Comparison of ENCODE assay signal across 24 cellular contexts in genomic region chr19:28582807-28583206, GRCh38.
"Had no signal": no experiment of that assay in that cellular context is flagged by ENCODE, and none has a peak within 500 bp of the region (broad histone marks: within the 10 kb centered on the region; RNA-seq: fewer than 3 reads in every experiment).

No MANE protein-coding gene starts in this region.

- H3K4me3 Mint-ChIP-seq: naive thymus-derived CD8-positive, alpha-beta T cell; nephron progenitor cell; stimulated activated naive B cell treated with anti-CD40 and anti-IgM and Interleukin-4, amounts not matched to agents 10 μg/mL and 1 μg/mL and 100 μg/mL, for 72 hours had no signal

- H3K36me3 ChIP-seq: gastroesophageal sphincter, heart right ventricle, lower lobe of right lung, prostate gland, right atrium auricular region, sigmoid colon, stomach, thyroid gland had no signal

- DNase-seq: dermis blood vessel endothelial cell; effector memory CD4-positive, alpha-beta T cell; foreskin fibroblast; heart right ventricle; hippocampal formation; left ventricle myocardium superior; lower lobe of right lung; naive thymus-derived CD8-positive, alpha-beta T cell; nephron progenitor cell; nucleus accumbens; sigmoid colon; stimulated activated CD4-positive, alpha-beta T cell treated with anti-CD3 and anti-CD28 coated beads, Interleukin-4, amount 100 ng/mL, for 4 hours; stimulated activated naive B cell treated with anti-CD40 and anti-IgM and Interleukin-4, amounts not matched to agents 10 μg/mL and 1 μg/mL and 100 μg/mL, for 72 hours; stomach; thyroid gland; trophoblast cell had no signal

- H3K4me1 ChIP-seq: gastroesophageal sphincter, heart right ventricle, lower lobe of right lung, prostate gland, right atrium auricular region, stomach, thyroid gland had no signal

- FAIRE-seq: endometrium, keratinocyte had no signal

- H3K4me3 ChIP-seq: coronary artery, gastroesophageal sphincter, heart right ventricle, lower lobe of right lung, prostate gland, right atrium auricular region, sigmoid colon, stomach, thyroid gland had no signal

- H3K27ac ChIP-seq: coronary artery, epithelial cell of prostate, gastroesophageal sphincter, heart right ventricle, lower lobe of right lung, prostate gland, right atrium auricular region, sigmoid colon, stomach, thyroid gland had no signal

- H3K27me3 ChIP-seq: gastroesophageal sphincter, right atrium auricular region, sigmoid colon, stomach, thyroid gland had no signal

- ATAC-seq: esophagus mucosa; gastroesophageal sphincter; heart right ventricle; left ventricle myocardium superior; lower lobe of right lung; naive thymus-derived CD8-positive, alpha-beta T cell; stimulated activated naive B cell treated with anti-CD40 and anti-IgM and Interleukin-4, amounts not matched to agents 10 μg/mL and 1 μg/mL and 100 μg/mL, for 72 hours had no signal

- H3K36me3 Mint-ChIP-seq: naive thymus-derived CD8-positive, alpha-beta T cell; stimulated activated naive B cell treated with anti-CD40 and anti-IgM and Interleukin-4, amounts not matched to agents 10 μg/mL and 1 μg/mL and 100 μg/mL, for 72 hours had no signal

- H3K27ac Mint-ChIP-seq: nephron progenitor cell; stimulated activated naive B cell treated with anti-CD40 and anti-IgM and Interleukin-4, amounts not matched to agents 10 μg/mL and 1 μg/mL and 100 μg/mL, for 72 hours had no signal

- H3K4me1 Mint-ChIP-seq: stimulated activated naive B cell treated with anti-CD40 and anti-IgM and Interleukin-4, amounts not matched to agents 10 μg/mL and 1 μg/mL and 100 μg/mL, for 72 hours had no signal

- H3K9me3 Mint-ChIP-seq: nephron progenitor cell had no signal

- H3K9me3 ChIP-seq: gastroesophageal sphincter, heart right ventricle, lower lobe of right lung, prostate gland, right atrium auricular region, sigmoid colon, thyroid gland had no signal
